ENCODE assay signal across 2 cellular contexts in the genomic region with DNA sequence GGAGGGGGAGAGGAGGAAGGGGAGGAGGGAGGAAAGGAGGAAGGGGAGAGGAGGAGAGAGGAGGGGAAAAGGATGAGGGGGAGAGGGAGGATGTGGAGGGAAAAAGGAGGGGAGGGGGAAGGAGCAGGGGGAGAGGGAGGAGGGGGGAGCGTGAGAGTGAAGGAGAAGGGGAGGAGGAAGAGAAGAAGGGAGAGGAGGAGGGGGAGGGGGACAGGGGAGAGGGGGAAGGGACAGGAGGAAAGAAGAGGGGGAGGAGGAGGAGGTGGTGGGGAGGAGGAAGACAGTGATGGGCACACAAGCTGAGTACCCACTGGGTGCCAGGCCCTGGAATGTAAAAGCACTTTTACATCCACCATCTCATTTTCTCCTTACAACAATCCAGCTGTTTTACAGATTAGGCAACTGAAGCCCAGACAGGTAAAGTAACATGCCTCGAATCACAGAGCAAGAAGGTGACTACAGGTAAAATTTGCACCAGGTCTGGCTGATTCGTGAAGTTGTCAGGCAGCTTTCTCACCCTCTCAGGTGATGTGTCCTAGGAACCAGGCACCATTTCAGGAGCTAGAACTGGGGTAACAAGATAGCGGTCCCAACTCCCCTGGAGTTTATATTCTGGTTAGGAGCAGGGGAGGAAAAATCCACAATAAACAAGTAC.
TF ChIP-seq lines count a peak whose summit lies in the region.

No MANE protein-coding gene starts in this region.

TF ChIP-seq in SK-N-SH, 30 proteins besides CTCF, POLR2A, EP300 and RAD21 (continued from another document):
- TF ChIP-seq, protein P1, sequence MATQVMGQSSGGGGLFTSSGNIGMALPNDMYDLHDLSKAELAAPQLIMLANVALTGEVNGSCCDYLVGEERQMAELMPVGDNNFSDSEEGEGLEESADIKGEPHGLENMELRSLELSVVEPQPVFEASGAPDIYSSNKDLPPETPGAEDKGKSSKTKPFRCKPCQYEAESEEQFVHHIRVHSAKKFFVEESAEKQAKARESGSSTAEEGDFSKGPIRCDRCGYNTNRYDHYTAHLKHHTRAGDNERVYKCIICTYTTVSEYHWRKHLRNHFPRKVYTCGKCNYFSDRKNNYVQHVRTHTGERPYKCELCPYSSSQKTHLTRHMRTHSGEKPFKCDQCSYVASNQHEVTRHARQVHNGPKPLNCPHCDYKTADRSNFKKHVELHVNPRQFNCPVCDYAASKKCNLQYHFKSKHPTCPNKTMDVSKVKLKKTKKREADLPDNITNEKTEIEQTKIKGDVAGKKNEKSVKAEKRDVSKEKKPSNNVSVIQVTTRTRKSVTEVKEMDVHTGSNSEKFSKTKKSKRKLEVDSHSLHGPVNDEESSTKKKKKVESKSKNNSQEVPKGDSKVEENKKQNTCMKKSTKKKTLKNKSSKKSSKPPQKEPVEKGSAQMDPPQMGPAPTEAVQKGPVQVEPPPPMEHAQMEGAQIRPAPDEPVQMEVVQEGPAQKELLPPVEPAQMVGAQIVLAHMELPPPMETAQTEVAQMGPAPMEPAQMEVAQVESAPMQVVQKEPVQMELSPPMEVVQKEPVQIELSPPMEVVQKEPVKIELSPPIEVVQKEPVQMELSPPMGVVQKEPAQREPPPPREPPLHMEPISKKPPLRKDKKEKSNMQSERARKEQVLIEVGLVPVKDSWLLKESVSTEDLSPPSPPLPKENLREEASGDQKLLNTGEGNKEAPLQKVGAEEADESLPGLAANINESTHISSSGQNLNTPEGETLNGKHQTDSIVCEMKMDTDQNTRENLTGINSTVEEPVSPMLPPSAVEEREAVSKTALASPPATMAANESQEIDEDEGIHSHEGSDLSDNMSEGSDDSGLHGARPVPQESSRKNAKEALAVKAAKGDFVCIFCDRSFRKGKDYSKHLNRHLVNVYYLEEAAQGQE (IDR thresholded peaks at IDR 0.05; ENCODE audit: low read depth, low read length) = no peak
- TF ChIP-seq, protein P2, sequence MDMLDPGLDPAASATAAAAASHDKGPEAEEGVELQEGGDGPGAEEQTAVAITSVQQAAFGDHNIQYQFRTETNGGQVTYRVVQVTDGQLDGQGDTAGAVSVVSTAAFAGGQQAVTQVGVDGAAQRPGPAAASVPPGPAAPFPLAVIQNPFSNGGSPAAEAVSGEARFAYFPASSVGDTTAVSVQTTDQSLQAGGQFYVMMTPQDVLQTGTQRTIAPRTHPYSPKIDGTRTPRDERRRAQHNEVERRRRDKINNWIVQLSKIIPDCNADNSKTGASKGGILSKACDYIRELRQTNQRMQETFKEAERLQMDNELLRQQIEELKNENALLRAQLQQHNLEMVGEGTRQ (IDR thresholded peaks at IDR 0.05; ENCODE audit: borderline replicate concordance, low read depth, low read length) = no peak
- TF ChIP-seq MXI1 (IDR thresholded peaks at IDR 0.05; ENCODE audit: low read depth, low read length) = no peak
- no peak for TF ChIP-seq RXRA (IDR thresholded peaks at IDR 0.05; ENCODE audit: borderline replicate concordance, low read depth)
- TF ChIP-seq TCF12 (IDR thresholded peaks at IDR 0.05) = no peak
- TF ChIP-seq, protein P3, sequence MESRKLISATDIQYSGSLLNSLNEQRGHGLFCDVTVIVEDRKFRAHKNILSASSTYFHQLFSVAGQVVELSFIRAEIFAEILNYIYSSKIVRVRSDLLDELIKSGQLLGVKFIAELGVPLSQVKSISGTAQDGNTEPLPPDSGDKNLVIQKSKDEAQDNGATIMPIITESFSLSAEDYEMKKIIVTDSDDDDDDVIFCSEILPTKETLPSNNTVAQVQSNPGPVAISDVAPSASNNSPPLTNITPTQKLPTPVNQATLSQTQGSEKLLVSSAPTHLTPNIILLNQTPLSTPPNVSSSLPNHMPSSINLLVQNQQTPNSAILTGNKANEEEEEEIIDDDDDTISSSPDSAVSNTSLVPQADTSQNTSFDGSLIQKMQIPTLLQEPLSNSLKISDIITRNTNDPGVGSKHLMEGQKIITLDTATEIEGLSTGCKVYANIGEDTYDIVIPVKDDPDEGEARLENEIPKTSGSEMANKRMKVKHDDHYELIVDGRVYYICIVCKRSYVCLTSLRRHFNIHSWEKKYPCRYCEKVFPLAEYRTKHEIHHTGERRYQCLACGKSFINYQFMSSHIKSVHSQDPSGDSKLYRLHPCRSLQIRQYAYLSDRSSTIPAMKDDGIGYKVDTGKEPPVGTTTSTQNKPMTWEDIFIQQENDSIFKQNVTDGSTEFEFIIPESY (IDR thresholded peaks at IDR 0.05; ENCODE audit: borderline replicate concordance, low read depth) = no peak
- no peak for TF ChIP-seq CHD2 (IDR thresholded peaks at IDR 0.05; ENCODE audit: low read length, partially characterized antibody)
- no peak for TF ChIP-seq FOXM1 (IDR thresholded peaks at IDR 0.05; ENCODE audit: low read depth)
- TF ChIP-seq, protein P4, sequence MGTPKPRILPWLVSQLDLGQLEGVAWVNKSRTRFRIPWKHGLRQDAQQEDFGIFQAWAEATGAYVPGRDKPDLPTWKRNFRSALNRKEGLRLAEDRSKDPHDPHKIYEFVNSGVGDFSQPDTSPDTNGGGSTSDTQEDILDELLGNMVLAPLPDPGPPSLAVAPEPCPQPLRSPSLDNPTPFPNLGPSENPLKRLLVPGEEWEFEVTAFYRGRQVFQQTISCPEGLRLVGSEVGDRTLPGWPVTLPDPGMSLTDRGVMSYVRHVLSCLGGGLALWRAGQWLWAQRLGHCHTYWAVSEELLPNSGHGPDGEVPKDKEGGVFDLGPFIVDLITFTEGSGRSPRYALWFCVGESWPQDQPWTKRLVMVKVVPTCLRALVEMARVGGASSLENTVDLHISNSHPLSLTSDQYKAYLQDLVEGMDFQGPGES (IDR thresholded peaks at IDR 0.05; ENCODE audit: low read depth, low read length) = no peak
- TF ChIP-seq SMC3 (IDR thresholded peaks at IDR 0.05; ENCODE audit: low read depth, low read length) = no peak

TF ChIP-seq in SK-N-SH treated with all-trans-retinoic acid at 6 μM for 48 hours, 23 proteins besides CTCF, POLR2A, EP300 and RAD21 (continued from another document):
- TF ChIP-seq, protein P5, sequence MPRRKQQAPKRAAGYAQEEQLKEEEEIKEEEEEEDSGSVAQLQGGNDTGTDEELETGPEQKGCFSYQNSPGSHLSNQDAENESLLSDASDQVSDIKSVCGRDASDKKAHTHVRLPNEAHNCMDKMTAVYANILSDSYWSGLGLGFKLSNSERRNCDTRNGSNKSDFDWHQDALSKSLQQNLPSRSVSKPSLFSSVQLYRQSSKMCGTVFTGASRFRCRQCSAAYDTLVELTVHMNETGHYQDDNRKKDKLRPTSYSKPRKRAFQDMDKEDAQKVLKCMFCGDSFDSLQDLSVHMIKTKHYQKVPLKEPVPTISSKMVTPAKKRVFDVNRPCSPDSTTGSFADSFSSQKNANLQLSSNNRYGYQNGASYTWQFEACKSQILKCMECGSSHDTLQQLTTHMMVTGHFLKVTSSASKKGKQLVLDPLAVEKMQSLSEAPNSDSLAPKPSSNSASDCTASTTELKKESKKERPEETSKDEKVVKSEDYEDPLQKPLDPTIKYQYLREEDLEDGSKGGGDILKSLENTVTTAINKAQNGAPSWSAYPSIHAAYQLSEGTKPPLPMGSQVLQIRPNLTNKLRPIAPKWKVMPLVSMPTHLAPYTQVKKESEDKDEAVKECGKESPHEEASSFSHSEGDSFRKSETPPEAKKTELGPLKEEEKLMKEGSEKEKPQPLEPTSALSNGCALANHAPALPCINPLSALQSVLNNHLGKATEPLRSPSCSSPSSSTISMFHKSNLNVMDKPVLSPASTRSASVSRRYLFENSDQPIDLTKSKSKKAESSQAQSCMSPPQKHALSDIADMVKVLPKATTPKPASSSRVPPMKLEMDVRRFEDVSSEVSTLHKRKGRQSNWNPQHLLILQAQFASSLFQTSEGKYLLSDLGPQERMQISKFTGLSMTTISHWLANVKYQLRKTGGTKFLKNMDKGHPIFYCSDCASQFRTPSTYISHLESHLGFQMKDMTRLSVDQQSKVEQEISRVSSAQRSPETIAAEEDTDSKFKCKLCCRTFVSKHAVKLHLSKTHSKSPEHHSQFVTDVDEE (CRISPR knock-in tag; IDR thresholded peaks at IDR 0.05) = no peak
- no peak for TF ChIP-seq ZNF8 (CRISPR knock-in tag; IDR thresholded peaks at IDR 0.05)
- TF ChIP-seq GLIS3 (CRISPR knock-in tag; IDR thresholded peaks at IDR 0.05) = no peak
- no peak for TF ChIP-seq RARB (CRISPR knock-in tag; IDR thresholded peaks at IDR 0.05)
- TF ChIP-seq, protein P6, sequence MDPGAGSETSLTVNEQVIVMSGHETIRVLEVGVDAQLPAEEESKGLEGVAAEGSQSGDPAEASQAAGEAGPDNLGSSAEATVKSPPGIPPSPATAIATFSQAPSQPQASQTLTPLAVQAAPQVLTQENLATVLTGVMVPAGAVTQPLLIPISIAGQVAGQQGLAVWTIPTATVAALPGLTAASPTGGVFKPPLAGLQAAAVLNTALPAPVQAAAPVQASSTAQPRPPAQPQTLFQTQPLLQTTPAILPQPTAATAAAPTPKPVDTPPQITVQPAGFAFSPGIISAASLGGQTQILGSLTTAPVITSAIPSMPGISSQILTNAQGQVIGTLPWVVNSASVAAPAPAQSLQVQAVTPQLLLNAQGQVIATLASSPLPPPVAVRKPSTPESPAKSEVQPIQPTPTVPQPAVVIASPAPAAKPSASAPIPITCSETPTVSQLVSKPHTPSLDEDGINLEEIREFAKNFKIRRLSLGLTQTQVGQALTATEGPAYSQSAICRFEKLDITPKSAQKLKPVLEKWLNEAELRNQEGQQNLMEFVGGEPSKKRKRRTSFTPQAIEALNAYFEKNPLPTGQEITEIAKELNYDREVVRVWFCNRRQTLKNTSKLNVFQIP (CRISPR knock-in tag; IDR thresholded peaks at IDR 0.05; ENCODE audit: borderline replicate concordance, low read depth) = no peak
- TF ChIP-seq TCF4 (CRISPR knock-in tag; IDR thresholded peaks at IDR 0.05; ENCODE audit: borderline replicate concordance) = no peak
- TF ChIP-seq CSDC2 (CRISPR knock-in tag; IDR thresholded peaks at IDR 0.05) = no peak
- no peak for TF ChIP-seq ARNTL (CRISPR knock-in tag; IDR thresholded peaks at IDR 0.05; ENCODE audit: borderline replicate concordance, low read depth)
- no peak for TF ChIP-seq PPARA (CRISPR knock-in tag; IDR thresholded peaks at IDR 0.05; ENCODE audit: borderline replicate concordance)
- TF ChIP-seq, protein P7, sequence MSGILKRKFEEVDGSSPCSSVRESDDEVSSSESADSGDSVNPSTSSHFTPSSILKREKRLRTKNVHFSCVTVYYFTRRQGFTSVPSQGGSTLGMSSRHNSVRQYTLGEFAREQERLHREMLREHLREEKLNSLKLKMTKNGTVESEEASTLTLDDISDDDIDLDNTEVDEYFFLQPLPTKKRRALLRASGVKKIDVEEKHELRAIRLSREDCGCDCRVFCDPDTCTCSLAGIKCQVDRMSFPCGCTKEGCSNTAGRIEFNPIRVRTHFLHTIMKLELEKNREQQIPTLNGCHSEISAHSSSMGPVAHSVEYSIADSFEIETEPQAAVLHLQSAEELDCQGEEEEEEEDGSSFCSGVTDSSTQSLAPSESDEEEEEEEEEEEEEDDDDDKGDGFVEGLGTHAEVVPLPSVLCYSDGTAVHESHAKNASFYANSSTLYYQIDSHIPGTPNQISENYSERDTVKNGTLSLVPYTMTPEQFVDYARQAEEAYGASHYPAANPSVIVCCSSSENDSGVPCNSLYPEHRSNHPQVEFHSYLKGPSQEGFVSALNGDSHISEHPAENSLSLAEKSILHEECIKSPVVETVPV (CRISPR knock-in tag; IDR thresholded peaks at IDR 0.05) = no peak
- TF ChIP-seq SNAI2 (CRISPR knock-in tag; IDR thresholded peaks at IDR 0.05) = no peak
- no peak for TF ChIP-seq ZC3H10 (CRISPR knock-in tag; IDR thresholded peaks at IDR 0.05)
- no peak for TF ChIP-seq ZNF565 (CRISPR knock-in tag; conservative IDR thresholded peaks at IDR 0.05; ENCODE audit: low read depth)
